2 cellular contexts compared by ENCODE assay signal in the genomic region with DNA sequence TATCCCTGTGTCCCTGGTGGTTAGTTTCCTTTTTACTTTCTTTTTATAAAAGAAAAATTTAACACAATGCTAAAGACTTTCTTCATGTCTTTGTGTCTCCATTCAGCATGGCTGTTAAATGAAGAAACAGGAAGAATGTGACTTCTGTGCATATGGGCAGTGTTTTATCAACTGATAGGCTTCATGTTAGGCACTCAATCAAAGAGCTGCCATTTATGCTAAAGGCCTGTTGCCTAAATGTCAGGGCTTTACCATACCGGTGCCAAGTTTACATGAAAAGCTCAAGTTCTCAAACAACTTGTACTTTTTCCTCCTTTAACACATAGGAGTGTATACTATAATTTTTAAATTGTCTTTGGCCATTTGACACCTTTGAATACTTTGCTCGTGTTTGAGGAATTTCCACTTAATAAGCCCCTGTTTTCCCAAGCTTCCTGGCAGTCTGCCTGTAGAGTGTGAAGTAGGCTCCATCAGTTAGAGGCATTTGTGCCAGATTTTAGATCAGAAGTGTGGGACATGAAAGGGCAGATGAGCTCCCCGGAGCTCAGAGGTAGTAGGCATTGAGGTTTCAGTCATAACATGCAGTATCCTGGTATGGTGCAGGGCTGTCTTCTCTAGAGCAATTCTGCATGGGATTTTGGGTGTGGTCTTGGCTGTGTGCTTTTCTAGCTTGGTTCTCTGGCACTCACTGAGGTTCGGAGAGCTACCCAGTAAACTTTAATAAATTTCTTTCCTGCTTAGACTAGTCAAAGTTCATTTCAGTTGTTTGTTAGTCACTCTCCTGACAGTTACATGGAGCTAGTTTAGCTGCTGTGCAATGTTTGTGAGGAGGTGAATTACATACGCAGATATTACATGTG.
TF ChIP-seq lines count a peak whose summit lies in the region.

No MANE protein-coding gene starts in this region.

TF ChIP-seq in HepG2, 621 proteins besides CTCF, POLR2A, EP300 and RAD21:
- TF ChIP-seq, protein P1, sequence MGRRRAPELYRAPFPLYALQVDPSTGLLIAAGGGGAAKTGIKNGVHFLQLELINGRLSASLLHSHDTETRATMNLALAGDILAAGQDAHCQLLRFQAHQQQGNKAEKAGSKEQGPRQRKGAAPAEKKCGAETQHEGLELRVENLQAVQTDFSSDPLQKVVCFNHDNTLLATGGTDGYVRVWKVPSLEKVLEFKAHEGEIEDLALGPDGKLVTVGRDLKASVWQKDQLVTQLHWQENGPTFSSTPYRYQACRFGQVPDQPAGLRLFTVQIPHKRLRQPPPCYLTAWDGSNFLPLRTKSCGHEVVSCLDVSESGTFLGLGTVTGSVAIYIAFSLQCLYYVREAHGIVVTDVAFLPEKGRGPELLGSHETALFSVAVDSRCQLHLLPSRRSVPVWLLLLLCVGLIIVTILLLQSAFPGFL (CRISPR knock-in tag; IDR thresholded peaks at IDR 0.05) = no peak
- TF ChIP-seq ZNF383 (CRISPR knock-in tag; IDR thresholded peaks at IDR 0.05; ENCODE audit: borderline replicate concordance) = no peak
- TF ChIP-seq RFX1 (IDR thresholded peaks at IDR 0.05) = no peak
- TF ChIP-seq MED13 (CRISPR knock-in tag; IDR thresholded peaks at IDR 0.05) = no peak
- TF ChIP-seq SP4 (CRISPR knock-in tag; IDR thresholded peaks at IDR 0.05) = no peak
- TF ChIP-seq HHEX (CRISPR knock-in tag; IDR thresholded peaks at IDR 0.05) = no peak
- TF ChIP-seq SAFB2 (CRISPR knock-in tag; IDR thresholded peaks at IDR 0.05; ENCODE audit: borderline replicate concordance, low read depth) = no peak
- no peak for TF ChIP-seq NFYC (CRISPR knock-in tag; IDR thresholded peaks at IDR 0.05)

TF ChIP-seq in endothelial cell of umbilical vein, 7 proteins besides CTCF, POLR2A, EP300 and RAD21:
- TF ChIP-seq GATA2 (IDR thresholded peaks at IDR 0.05; ENCODE audit: insufficient read depth, insufficient read length, low read depth, low read length) (no peak), MYC (IDR thresholded peaks at IDR 0.05; ENCODE audit: low read depth, low read length) (no peak), POLR2AphosphoS5 (IDR thresholded peaks at IDR 0.05; ENCODE audit: insufficient read depth, low read depth, low read length) (no peak), JUN (IDR thresholded peaks at IDR 0.05; ENCODE audit: borderline replicate concordance, insufficient read depth, insufficient read length, low read depth) (no peak), FOS (IDR thresholded peaks at IDR 0.05; ENCODE audit: borderline replicate concordance, insufficient read depth, low read length) (no peak), EZH2 (IDR thresholded peaks at IDR 0.05; ENCODE audit: borderline replicate concordance, low read depth, low read length, severe bottlenecking) (no peak)
- TF ChIP-seq, protein P2, sequence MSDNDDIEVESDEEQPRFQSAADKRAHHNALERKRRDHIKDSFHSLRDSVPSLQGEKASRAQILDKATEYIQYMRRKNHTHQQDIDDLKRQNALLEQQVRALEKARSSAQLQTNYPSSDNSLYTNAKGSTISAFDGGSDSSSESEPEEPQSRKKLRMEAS (IDR thresholded peaks at IDR 0.05; ENCODE audit: insufficient read depth, insufficient read length) = no peak
